Comparison of ENCODE assay signal across 8 cellular contexts in genomic region chr12:8698132-8698829, GRCh38. TPM values are rescaled to one million over a fixed set of nuclear protein-coding genes. Genes with fewer than 3 reads are reported as not detected.
DNase-seq lines count a peak whose midpoint lies in the region; ATAC-seq and TF ChIP-seq lines count a peak whose summit lies in the region.

No MANE protein-coding gene starts in this region.

- peak overlapping the region; percentile 90 for H3K27ac ChIP-seq in GM23338 (ENCODE audit: low read depth)

- no peaks in the 10 kb centered on the region for H3K9me3 Mint-ChIP-seq in GM23338

- H3K36me3 Mint-ChIP-seq in GM23338 (ENCODE audit: low read depth) = peaks cover 23% of the 10 kb centered on the region

- peaks cover 24% of the 10 kb centered on the region for H4K20me1 ChIP-seq in GM23338 (replicated peaks; ENCODE audit: insufficient read depth)

- peak overlapping the region; percentile 75 for H3K4me3 Mint-ChIP-seq in GM23338

- peak overlapping the region; percentile 94 for H3K27ac Mint-ChIP-seq in GM23338

- H3K9ac ChIP-seq in mucosa of stomach (ENCODE audit: low read length) = peak overlapping the region; percentile 69

- H3K4me2 ChIP-seq in GM23338 = peak overlapping the region; percentile 85

- no peak overlapping the region for H2AFZ ChIP-seq in GM23338

- H3K27me3 ChIP-seq in GM23338 (ENCODE audit: insufficient read depth) (no peaks in the 10 kb centered on the region), mucosa of stomach (ENCODE audit: control insufficient read depth, insufficient read depth, low read length) (no peaks in the 10 kb centered on the region)

- DNase-seq in DMS53 treated with DMSO at 0.1 percent for 48 hours (lab: John Stamatoyannopoulos, UW; ENCODE audit: unreplicated experiment) (peak; percentile 16), GM23338 (ENCODE audit: low spot score) (peak; percentile 72), NCI-H1092 (lab: John Stamatoyannopoulos, UW) (peak; percentile 50), epithelial cell of esophagus (ENCODE audit: low read depth) (peak; percentile 47)
- DNase-seq in activated CD8-positive, alpha-beta memory T cell treated with anti-CD3 and anti-CD28 coated beads, Interleukin-2, amount 50 U/mL, for 4 hours = peak; percentile 56
- peak; percentile 61 for DNase-seq in stimulated activated naive CD8-positive, alpha-beta T cell treated with anti-CD3 and anti-CD28 coated beads, Interleukin-15, Interleukin-2, amounts not matched to agents 100 U/mL and 50 U/mL, for 24 hours

- H3K27me3 Mint-ChIP-seq in GM23338 (ENCODE audit: insufficient read depth, low read depth, poor library complexity) = peaks cover 17% of the 10 kb centered on the region

- H3K79me2 ChIP-seq in GM23338 (replicated peaks; ENCODE audit: insufficient read depth) = peaks cover 48% of the 10 kb centered on the region

- no peaks in the 10 kb centered on the region for H3F3A ChIP-seq in GM23338 (replicated peaks; ENCODE audit: low read depth)

- peak; percentile 64 for ATAC-seq in GM23338
- ATAC-seq in stimulated activated naive CD8-positive, alpha-beta T cell treated with anti-CD3 and anti-CD28 coated beads, Interleukin-15, Interleukin-2, amounts not matched to agents 100 U/mL and 50 U/mL, for 24 hours = peak; percentile 44
- no peak for ATAC-seq in HG03457 (IDR thresholded peaks at IDR 0.05; ENCODE audit: unreplicated experiment)

- no peaks in the 10 kb centered on the region for H3K9me2 ChIP-seq in GM23338 (ENCODE audit: insufficient read depth)

- H3K4me1 ChIP-seq in GM23338 (ENCODE audit: insufficient read depth) = peaks cover 32% of the 10 kb centered on the region
- no peaks in the 10 kb centered on the region for H3K4me1 ChIP-seq in mucosa of stomach (ENCODE audit: control insufficient read depth, insufficient read depth, low read length)

- peak overlapping the region; percentile 60 for H3K4me3 ChIP-seq in GM23338
- H3K4me3 ChIP-seq in epithelial cell of esophagus (ENCODE audit: low read length) = peak overlapping the region; percentile 77
- H3K4me3 ChIP-seq in mucosa of stomach (ENCODE audit: low read length) = peak overlapping the region; percentile 41

- H3K4me1 Mint-ChIP-seq in GM23338 = peaks cover 43% of the 10 kb centered on the region

- TF ChIP-seq CTCF in GM23338 (conservative IDR thresholded peaks at IDR 0.05; ENCODE audit: low read depth in 2 of 2) (no peak), epithelial cell of esophagus (IDR thresholded peaks at IDR 0.05; ENCODE audit: insufficient read depth, low read depth, low read length, missing control alignments) (no peak)

- H3K36me3 ChIP-seq in GM23338 (ENCODE audit: insufficient read depth) = no peaks in the 10 kb centered on the region
- no peaks in the 10 kb centered on the region for H3K36me3 ChIP-seq in mucosa of stomach (ENCODE audit: control insufficient read depth, insufficient read depth, low read length)

- no peaks in the 10 kb centered on the region for H3K9me3 ChIP-seq in mucosa of stomach (ENCODE audit: control insufficient read depth, low read length)

TF ChIP-seq in GM23338, 12 proteins besides CTCF, POLR2A, EP300 and RAD21 (continues in another document):
- TF ChIP-seq ETS1 (IDR thresholded peaks at IDR 0.05) (no peak), CREB1 (CRISPR knock-in tag; IDR thresholded peaks at IDR 0.05; ENCODE audit: low read depth) (no peak), ZNF462 (CRISPR knock-in tag; IDR thresholded peaks at IDR 0.05) (no peak), EZH2phosphoT487 (IDR thresholded peaks at IDR 0.05; ENCODE audit: unreplicated experiment) (no peak), ZNF114 (CRISPR knock-in tag; IDR thresholded peaks at IDR 0.05) (no peak), ZNF331 (CRISPR knock-in tag; IDR thresholded peaks at IDR 0.05; ENCODE audit: low read depth) (no peak), POLR2AphosphoS5 (IDR thresholded peaks at IDR 0.05; ENCODE audit: low read depth) (no peak), NANOG (IDR thresholded peaks at IDR 0.05; ENCODE audit: borderline replicate concordance) (no peak), JUNB (IDR thresholded peaks at IDR 0.05; ENCODE audit: unreplicated experiment) (no peak)

RNA-seq across cellular contexts. Expression of gene RIMKLB, which starts 0.5 kb away (rescaled TPM):
- 94.8 and 104 TPM in 2 replicates for total RNA-seq in GM23338 (2014; rRNA removed; shearing (Covaris generic))
- polyA plus RNA-seq in GM23338 (2016; fragmentation: Nextera tagmentation; extraction: Ambion mirVana) = 62.7 and 87.0 TPM in 2 replicates

RNA-seq across cellular contexts. Expression of gene MFAP5, which starts 35.7 kb away (rescaled TPM):
- 0.90 TPM in 1 of 2 replicates, not detected in the other for total RNA-seq in GM23338 (2014; rRNA removed; shearing (Covaris generic))
- polyA plus RNA-seq in GM23338 (2016; fragmentation: Nextera tagmentation; extraction: Ambion mirVana) = 0.68 and 1.2 TPM in 2 replicates

Comparison
In these comparisons a context has a peak if more than half of its experiments do, and no peak if none do; other contexts are left out.
1. DNase-seq: peak in every context shown above with its lines; median percentile 72 in GM23338; 61 in stimulated activated naive CD8-positive, alpha-beta T cell treated with anti-CD3 and anti-CD28 coated beads, Interleukin-15, Interleukin-2, amounts not matched to agents 100 U/mL and 50 U/mL, for 24 hours; 56 in activated CD8-positive, alpha-beta memory T cell treated with anti-CD3 and anti-CD28 coated beads, Interleukin-2, amount 50 U/mL, for 4 hours; 50 in NCI-H1092; 47 in epithelial cell of esophagus; 16 in DMS53 treated with DMSO at 0.1 percent for 48 hours.